14 cellular contexts compared by ENCODE assay signal in the genomic region with DNA sequence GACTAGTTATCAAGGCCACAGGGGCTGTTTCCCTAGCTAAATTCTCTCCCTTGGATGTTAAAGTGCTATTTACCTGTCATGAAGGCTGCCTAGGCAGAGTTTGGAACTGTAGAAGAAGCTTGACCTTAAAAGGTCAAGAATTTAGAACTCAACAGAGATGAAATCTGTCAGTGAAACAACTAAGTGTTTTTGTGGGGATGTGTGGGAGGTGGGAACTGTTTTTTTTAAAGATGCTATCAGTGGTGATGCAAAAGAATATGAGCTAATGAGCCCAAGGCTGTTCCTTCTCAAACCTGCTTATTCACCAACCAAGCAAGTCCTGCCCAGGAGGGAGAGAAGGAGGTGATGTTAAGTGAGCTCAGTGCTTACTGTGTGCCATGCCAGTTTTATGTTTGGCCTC. TPM values are rescaled to one million over a fixed set of nuclear protein-coding genes. Genes with fewer than 3 reads are reported as not detected.
DNase-seq lines count a peak whose midpoint lies in the region; ATAC-seq and TF ChIP-seq lines count a peak whose summit lies in the region.
"Had no signal": no experiment of that assay in that cellular context is flagged by ENCODE, and none has a peak within 500 bp of the region (broad histone marks: within the 10 kb centered on the region; RNA-seq: fewer than 3 reads in every experiment).

No MANE protein-coding gene starts in this region.

- H3K4me3 Mint-ChIP-seq in T-helper 2 cell treated with Interferon-gamma antibody and Interleukin-4, amounts not matched to agents 5 μg/mL and 100 μg/mL, for 36 hours = no peak overlapping the region

- peaks cover 15% of the 10 kb centered on the region for H3K4me1 Mint-ChIP-seq in T-helper 2 cell treated with Interferon-gamma antibody and Interleukin-4, amounts not matched to agents 5 μg/mL and 100 μg/mL, for 36 hours (ENCODE audit: low read depth)

- no peak overlapping the region for H3K18ac ChIP-seq in neuronal stem cell (ENCODE audit: low read length)

- no peaks in the 10 kb centered on the region for H3K27me3 ChIP-seq in foreskin keratinocyte
- no peaks in the 10 kb centered on the region for H3K27me3 ChIP-seq in neuronal stem cell (ENCODE audit: control insufficient read depth in 3 of 3, insufficient read depth in 3 of 3, low read depth in 1 of 3, low read length in 3 of 3)
- H3K27me3 ChIP-seq: sigmoid colon had no signal

- H3K36me3 Mint-ChIP-seq in T-helper 2 cell treated with Interferon-gamma antibody and Interleukin-4, amounts not matched to agents 5 μg/mL and 100 μg/mL, for 36 hours (ENCODE audit: low read depth) = peaks cover 1% of the 10 kb centered on the region

- no peak overlapping the region for H2BK5ac ChIP-seq in neuronal stem cell (ENCODE audit: low read length)

- no peak overlapping the region for H3K14ac ChIP-seq in neuronal stem cell (ENCODE audit: low read length)

- H3K36me3 ChIP-seq in neuronal stem cell (replicated peaks in 1 of 2; ENCODE audit: control insufficient read depth in 2 of 2, insufficient read depth in 2 of 2, low read length in 2 of 2) = no peaks in the 10 kb centered on the region
- H3K36me3 ChIP-seq: sigmoid colon had no signal

- no peak overlapping the region for H3K27ac ChIP-seq in foreskin keratinocyte
- H3K27ac ChIP-seq in neuronal stem cell (replicated peaks; ENCODE audit: low read length) = no peak overlapping the region
- H3K27ac ChIP-seq: sigmoid colon had no signal

- H3K27ac Mint-ChIP-seq in T-helper 2 cell treated with Interferon-gamma antibody and Interleukin-4, amounts not matched to agents 5 μg/mL and 100 μg/mL, for 36 hours = no peak overlapping the region

- no peak overlapping the region for H3K4me3 ChIP-seq in neuronal stem cell (ENCODE audit: low read length in 2 of 2)
- H3K4me3 ChIP-seq: sigmoid colon had no signal

- H2AFZ ChIP-seq in neuronal stem cell (ENCODE audit: low read length) = no peak overlapping the region

- peak; percentile 54 for ATAC-seq in GM18868 (IDR thresholded peaks at IDR 0.05; ENCODE audit: unreplicated experiment)
- peak; percentile 51 for ATAC-seq in foreskin keratinocyte
- ATAC-seq in GM19328 (IDR thresholded peaks at IDR 0.05; ENCODE audit: unreplicated experiment) = no peak
- no peak for ATAC-seq in HG03135 (IDR thresholded peaks at IDR 0.05; ENCODE audit: unreplicated experiment)

- H2BK120ac ChIP-seq in neuronal stem cell (ENCODE audit: low read depth, low read length) = no peak overlapping the region

- H3K4me2 ChIP-seq in neuronal stem cell (ENCODE audit: insufficient read depth, low read length, poor library complexity, severe bottlenecking) = no peak overlapping the region

- H3K79me1 ChIP-seq in neuronal stem cell (ENCODE audit: low read depth, low read length) = no peaks in the 10 kb centered on the region

- TF ChIP-seq CTCF in foreskin keratinocyte (conservative IDR thresholded peaks at IDR 0.05) = no peak

- peaks cover 14% of the 10 kb centered on the region for H3K4me1 ChIP-seq in foreskin keratinocyte
- no peaks in the 10 kb centered on the region for H3K4me1 ChIP-seq in neuronal stem cell (ENCODE audit: control insufficient read depth in 2 of 2, insufficient read depth in 1 of 2, low read depth in 1 of 2, low read length in 2 of 2)
- H3K4me1 ChIP-seq: sigmoid colon had no signal

- no peak overlapping the region for H3K9ac ChIP-seq in neuronal stem cell (ENCODE audit: low read depth, low read length, poor library complexity)

- no peak overlapping the region for H4K8ac ChIP-seq in neuronal stem cell (ENCODE audit: low read depth, low read length)

- no peak overlapping the region for H4K91ac ChIP-seq in neuronal stem cell (ENCODE audit: low read depth, low read length, poor library complexity)

- no peaks in the 10 kb centered on the region for H3K9me3 ChIP-seq in neuronal stem cell (replicated peaks in 1 of 2; ENCODE audit: control insufficient read depth in 2 of 2, insufficient read depth in 1 of 2, low read depth in 1 of 2, low read length in 2 of 2)
- H3K9me3 ChIP-seq: sigmoid colon had no signal

- no peaks in the 10 kb centered on the region for H3K9me3 Mint-ChIP-seq in T-helper 2 cell treated with Interferon-gamma antibody and Interleukin-4, amounts not matched to agents 5 μg/mL and 100 μg/mL, for 36 hours

- no peak overlapping the region for H2AK5ac ChIP-seq in neuronal stem cell (ENCODE audit: low read depth, low read length)

- H3K23ac ChIP-seq in neuronal stem cell (ENCODE audit: low read depth, low read length, poor library complexity) = no peak overlapping the region

- DNase-seq in Daoy (ENCODE audit: low read depth) (peak; percentile 15), foreskin keratinocyte (peak; percentile 63 to 86), NCI-H510A (lab: John Stamatoyannopoulos, UW) (no peak), neuronal stem cell (ENCODE audit: low spot score) (no peak)
- peak; percentile 70 for DNase-seq in T-helper 2 cell treated with Interferon-gamma antibody and Interleukin-4, amounts not matched to agents 5 μg/mL and 100 μg/mL, for 36 hours (ENCODE audit: low spot score)
- DNase-seq: activated CD4-positive, alpha-beta T cell treated with anti-CD3 and anti-CD28 coated beads, Interleukin-2, amount 50 U/mL, for 4 hours; activated naive CD4-positive, alpha-beta T cell treated with anti-CD3 and anti-CD28 coated beads, Interleukin-2, amount 50 U/mL, for 16 hours; cortex of kidney; DMS79 treated with DMSO at 0.1 percent for 48 hours; NCI-H2081; sigmoid colon had no signal

- H3K4ac ChIP-seq in neuronal stem cell (ENCODE audit: low read length) = no peak overlapping the region

- no peaks in the 10 kb centered on the region for H3K27me3 Mint-ChIP-seq in T-helper 2 cell treated with Interferon-gamma antibody and Interleukin-4, amounts not matched to agents 5 μg/mL and 100 μg/mL, for 36 hours (ENCODE audit: low read depth)

- H2BK15ac ChIP-seq in neuronal stem cell (ENCODE audit: low read length) = no peak overlapping the region

- no peak overlapping the region for H2BK12ac ChIP-seq in neuronal stem cell (ENCODE audit: low read length)

RNA-seq across cellular contexts. Expression of gene POC1B, which starts 40.8 kb away (rescaled TPM):
- 11.1 and 13.4 TPM in 2 replicates for total RNA-seq in Daoy (2014; rRNA removed; shearing (Covaris generic))
- 16.6 and 16.9 TPM in 2 replicates for total RNA-seq in foreskin keratinocyte
- 5.2 and 6.9 TPM in 2 replicates for polyA plus RNA-seq in foreskin keratinocyte
- polyA plus RNA-seq in neuronal stem cell (2013, experiment 1 of 2) = 19.1 TPM
- 19.1 TPM for polyA plus RNA-seq in neuronal stem cell (2013, experiment 2 of 2)

RNA-seq across cellular contexts. Expression of gene GALNT4, which starts 42.0 kb away (rescaled TPM):
- total RNA-seq in Daoy (2014; rRNA removed; shearing (Covaris generic)) = 4.9 and 5.1 TPM in 2 replicates
- total RNA-seq in foreskin keratinocyte = 4.1 and 4.4 TPM in 2 replicates
- 0.71 TPM in 1 of 2 replicates, not detected in the other for polyA plus RNA-seq in foreskin keratinocyte
- 0.43 TPM for polyA plus RNA-seq in neuronal stem cell (2013, experiment 1 of 2)
- 0.60 TPM for polyA plus RNA-seq in neuronal stem cell (2013, experiment 2 of 2)

Comparison
In these comparisons a context has a peak if more than half of its experiments do, and no peak if none do; other contexts are left out.
1. DNase-seq: peak in Daoy (single experiment), T-helper 2 cell treated with Interferon-gamma antibody and Interleukin-4, amounts not matched to agents 5 μg/mL and 100 μg/mL, for 36 hours (single experiment) and foreskin keratinocyte (2 of 2); none in NCI-H510A (single experiment) and neuronal stem cell (single experiment).
2. ATAC-seq: peak in GM18868 (single experiment) and foreskin keratinocyte (single experiment); none in GM19328 (single experiment) and HG03135 (single experiment).